14 cellular contexts compared by ENCODE assay signal in genomic region chr11:97259434-97259833, GRCh38.
DNase-seq lines count a peak whose midpoint lies in the region; ATAC-seq and TF ChIP-seq lines count a peak whose summit lies in the region.
"Had no signal": no experiment of that assay in that cellular context is flagged by ENCODE, and none has a peak within 500 bp of the region (broad histone marks: within the 10 kb centered on the region; RNA-seq: fewer than 3 reads in every experiment).

No MANE protein-coding gene starts in this region.

- H3K4me1 Mint-ChIP-seq in endodermal cell: peaks cover 2% of the 10 kb centered on the region
- H3K4me1 Mint-ChIP-seq: CD4-positive, alpha-beta memory T cell; H9 had no signal

- H3K4me1 ChIP-seq in endodermal cell (ENCODE audit: control insufficient read depth, insufficient read depth, low read length) (no peaks in the 10 kb centered on the region), trophoblast cell (ENCODE audit: control insufficient read depth in 1 of 2, insufficient read depth in 2 of 2, low read length in 2 of 2) (peaks cover 4 to 5% of the 10 kb centered on the region in 2 experiments), gastroesophageal sphincter (no peaks in the 10 kb centered on the region)
- H3K4me1 ChIP-seq: Caco-2 had no signal

- peak overlapping the region; percentile 79 for H2AK5ac ChIP-seq in trophoblast cell (ENCODE audit: low read length)

- peak overlapping the region; percentile 44 for H2BK5ac ChIP-seq in trophoblast cell (ENCODE audit: low read depth, low read length, poor library complexity)

- H4K91ac ChIP-seq in trophoblast cell (ENCODE audit: low read depth, low read length): no peak overlapping the region

- DNase-seq in SK-N-DZ (ENCODE audit: low spot score) (peak; percentile 4), endodermal cell (no peak), trophoblast cell (peak in 1 of 2 donors; percentile 1)
- DNase-seq in stimulated activated CD8-positive, alpha-beta memory T cell treated with anti-CD3 and anti-CD28 coated beads, Interleukin-4, amount 100 ng/mL, for 48 hours: no peak
- DNase-seq: C1 segment of cervical spinal cord; Caco-2; CD4-positive, alpha-beta memory T cell; DMS153; DND-41; GM23248; H9 had no signal

- H3K14ac ChIP-seq in trophoblast cell (ENCODE audit: low read length): peak overlapping the region; percentile 79

- WGBS in endodermal cell (ENCODE audit: insufficient coverage in 1 of 2, insufficient read length in 1 of 2), 2 experiments: 90 to 100% methylated on average over 1 to 3 of the region's 3 CpGs
- WGBS in trophoblast cell (ENCODE audit: extremely low coverage, insufficient coverage, insufficient read length): no CpG with 5 or more reads among the region's 3 CpGs
- WGBS in gastroesophageal sphincter (ENCODE audit: low coverage in 1 of 2), 2 donors: 94 to 100% methylated on average over 3 of the region's 3 CpGs

- peaks cover 1% of the 10 kb centered on the region for H3K79me1 ChIP-seq in trophoblast cell (ENCODE audit: low read length)

- H4K8ac ChIP-seq in trophoblast cell (ENCODE audit: low read depth, low read length): no peak overlapping the region

- H3K27ac Mint-ChIP-seq in endodermal cell: peak overlapping the region; percentile 1
- H3K27ac Mint-ChIP-seq: CD4-positive, alpha-beta memory T cell; H9 had no signal

- H3K9ac ChIP-seq in endodermal cell (ENCODE audit: extremely low read depth, low read length, poor library complexity, severe bottlenecking) (no peak overlapping the region), trophoblast cell (ENCODE audit: low read length) (no peak overlapping the region)
- H3K9ac ChIP-seq: GM23248 had no signal

- peaks cover 15% of the 10 kb centered on the region for H3K36me3 Mint-ChIP-seq in endodermal cell (ENCODE audit: low read depth)
- H3K36me3 Mint-ChIP-seq: CD4-positive, alpha-beta memory T cell had no signal

- no peak overlapping the region for H3K27ac ChIP-seq in endodermal cell (ENCODE audit: low read depth, low read length)
- no peak overlapping the region for H3K27ac ChIP-seq in trophoblast cell (ENCODE audit: low read depth, low read length)
- no peak overlapping the region for H3K27ac ChIP-seq in gastroesophageal sphincter
- H3K27ac ChIP-seq: GM23248 had no signal

- H3K36me3 ChIP-seq in endodermal cell (ENCODE audit: control insufficient read depth, insufficient read depth, low read length) (no peaks in the 10 kb centered on the region), trophoblast cell (ENCODE audit: control insufficient read depth in 1 of 2, insufficient read depth in 2 of 2, low read length in 2 of 2) (no peaks in the 10 kb centered on the region), gastroesophageal sphincter (no peaks in the 10 kb centered on the region)

- TF ChIP-seq CTCF in endodermal cell (conservative IDR thresholded peaks at IDR 0.05) (no peak), gastroesophageal sphincter (IDR thresholded peaks at IDR 0.05) (no peak)

- no peak overlapping the region for H2BK120ac ChIP-seq in trophoblast cell (ENCODE audit: insufficient read depth, low read length, poor library complexity)

- H3K4me3 Mint-ChIP-seq in endodermal cell: no peak overlapping the region
- H3K4me3 Mint-ChIP-seq: CD4-positive, alpha-beta memory T cell; H9 had no signal

- peaks cover 24% of the 10 kb centered on the region for H3K9me3 ChIP-seq in endodermal cell (ENCODE audit: control insufficient read depth, low read length)
- peaks cover 2% of the 10 kb centered on the region for H3K9me3 ChIP-seq in trophoblast cell (ENCODE audit: insufficient read depth, low read depth, low read length)
- no peaks in the 10 kb centered on the region for H3K9me3 ChIP-seq in gastroesophageal sphincter
- H3K9me3 ChIP-seq: Caco-2 had no signal

- peak overlapping the region; percentile 36 for H4K12ac ChIP-seq in trophoblast cell (ENCODE audit: low read depth, low read length)

- no peaks in the 10 kb centered on the region for H3K27me3 Mint-ChIP-seq in endodermal cell (ENCODE audit: insufficient read depth)
- H3K27me3 Mint-ChIP-seq: CD4-positive, alpha-beta memory T cell had no signal

- no peak overlapping the region for H2AFZ ChIP-seq in trophoblast cell (ENCODE audit: insufficient read depth, low read length, poor library complexity)
- H2AFZ ChIP-seq: GM23248 had no signal

- no peak overlapping the region for H3K18ac ChIP-seq in trophoblast cell (ENCODE audit: low read length)

- no peak overlapping the region for H3K4me2 ChIP-seq in trophoblast cell (ENCODE audit: low read length)

- no peak overlapping the region for H3K23ac ChIP-seq in trophoblast cell (ENCODE audit: low read length)

- ATAC-seq in gastroesophageal sphincter (no peak), GM21423 (IDR thresholded peaks at IDR 0.05; ENCODE audit: unreplicated experiment) (no peak)
- ATAC-seq: HCT116 had no signal

- H3K9me3 Mint-ChIP-seq in endodermal cell: peaks cover 19% of the 10 kb centered on the region
- H3K9me3 Mint-ChIP-seq: H9 had no signal

- H3K4me3 ChIP-seq in endodermal cell (ENCODE audit: low read length): no peak overlapping the region
- no peak overlapping the region for H3K4me3 ChIP-seq in trophoblast cell (ENCODE audit: low read depth, low read length)
- no peak overlapping the region for H3K4me3 ChIP-seq in gastroesophageal sphincter
- H3K4me3 ChIP-seq: GM23248 had no signal

- no peaks in the 10 kb centered on the region for H3K79me2 ChIP-seq in trophoblast cell (ENCODE audit: control insufficient read depth, insufficient read depth, low read length, poor library complexity)

- H3K4ac ChIP-seq in trophoblast cell (ENCODE audit: low read depth, low read length): no peak overlapping the region

- peak overlapping the region; percentile 77 for H2BK12ac ChIP-seq in trophoblast cell (ENCODE audit: low read length)

- no peak for TF ChIP-seq EP300 in gastroesophageal sphincter (IDR thresholded peaks at IDR 0.05)

- no peak for TF ChIP-seq POLR2A in gastroesophageal sphincter (IDR thresholded peaks at IDR 0.05)

- H3K27me3 ChIP-seq in endodermal cell (ENCODE audit: control insufficient read depth, insufficient read depth, low read length, poor library complexity, severe bottlenecking): no peaks in the 10 kb centered on the region
- H3K27me3 ChIP-seq in trophoblast cell (ENCODE audit: insufficient read depth, low read length): no peaks in the 10 kb centered on the region
- H3K27me3 ChIP-seq in gastroesophageal sphincter: no peaks in the 10 kb centered on the region
